In genomic region chr14:22994762-22995275, GRCh38 we compare ENCODE assay signal across 8 cellular contexts. TPM values are rescaled to one million over a fixed set of nuclear protein-coding genes. Genes with fewer than 3 reads are reported as not detected.
DNase-seq lines count a peak whose midpoint lies in the region; ATAC-seq and TF ChIP-seq lines count a peak whose summit lies in the region.

No MANE protein-coding gene starts in this region.

- H3K27ac ChIP-seq in RWPE1 (peak overlapping the region; percentile 82), colonic mucosa (no peak overlapping the region), mesodermal cell (ENCODE audit: low read depth, low read length, severe bottlenecking) (peak overlapping the region; percentile 36)
- H3K27ac ChIP-seq in effector memory CD4-positive, alpha-beta T cell (ENCODE audit: insufficient read depth, low read length, poor library complexity, severe bottlenecking), result no peak overlapping the region

- no peak overlapping the region for H3K9ac ChIP-seq in colonic mucosa (ENCODE audit: low read depth in 2 of 2, low read length in 2 of 2)

- DNase-seq in AG10803 (ENCODE audit: low read depth) (peak; percentile 58), H4 (ENCODE audit: low spot score) (peak; percentile 64), RWPE1 (ENCODE audit: low spot score) (no peak), colonic mucosa (no peak), mucosa of gallbladder (ENCODE audit: low spot score) (no peak)
- DNase-seq in effector memory CD4-positive, alpha-beta T cell, result no peak

- H3K4me1 ChIP-seq in colonic mucosa, result no peaks in the 10 kb centered on the region
- H3K4me1 ChIP-seq in mesodermal cell (ENCODE audit: control insufficient read depth, insufficient read depth, low read length, poor library complexity, severe bottlenecking), result peaks cover 12% of the 10 kb centered on the region
- H3K4me1 ChIP-seq in effector memory CD4-positive, alpha-beta T cell (ENCODE audit: control insufficient read depth, insufficient read depth, low read length, poor library complexity, severe bottlenecking), result no peaks in the 10 kb centered on the region

- CTCF ChIA-PET in RWPE1 (lab: Yijun Ruan, JAX), result interaction anchor here (0.6 to 3.7 kb wide), 8 partner anchors 9 to 114 kb away, joined by 3 to 30 read pairs (median 8); partner anchors contain the start of gene CDH24

- H3K4me3 ChIP-seq in AG10803 (ENCODE audit: low read length) (no peak overlapping the region), colonic mucosa (no peak overlapping the region), mesodermal cell (ENCODE audit: extremely low read depth, insufficient read depth, low read length, poor library complexity, severe bottlenecking) (no peak overlapping the region)
- no peak overlapping the region for H3K4me3 ChIP-seq in effector memory CD4-positive, alpha-beta T cell (ENCODE audit: insufficient read depth, low read depth, low read length, poor library complexity, severe bottlenecking)

- POLR2A ChIA-PET in RWPE1 (lab: Yijun Ruan, JAX; ENCODE audit: low non-redundant PET), result interaction anchor here (1.0 kb wide), 1 partner anchor 11 kb away, joined by 4 read pairs; no protein-coding TSS in a partner anchor

- WGBS in mesodermal cell (ENCODE audit: insufficient coverage in 2 of 2), 2 experiments, result 22% methylated on average over 3 of the region's 4 CpGs

- H3K9me3 ChIP-seq in colonic mucosa (no peaks in the 10 kb centered on the region), mesodermal cell (ENCODE audit: control insufficient read depth, low read length) (no peaks in the 10 kb centered on the region)
- H3K9me3 ChIP-seq in effector memory CD4-positive, alpha-beta T cell (ENCODE audit: control insufficient read depth, low read length), result no peaks in the 10 kb centered on the region

- no peaks in the 10 kb centered on the region for H3K27me3 ChIP-seq in colonic mucosa
- no peaks in the 10 kb centered on the region for H3K27me3 ChIP-seq in effector memory CD4-positive, alpha-beta T cell (replicated peaks; ENCODE audit: control insufficient read depth, insufficient read depth, low read length, poor library complexity, severe bottlenecking)

- intact Hi-C loops in colonic mucosa (cut with DNase I), result loop anchor here (5.0 kb wide), 1 partner anchor 42 kb away; no protein-coding TSS in a partner anchor

- no peaks in the 10 kb centered on the region for H3K36me3 ChIP-seq in colonic mucosa
- no peaks in the 10 kb centered on the region for H3K36me3 ChIP-seq in mesodermal cell (ENCODE audit: control insufficient read depth, insufficient read depth, low read length)
- H3K36me3 ChIP-seq in effector memory CD4-positive, alpha-beta T cell (ENCODE audit: control insufficient read depth, insufficient read depth, low read length), result no peaks in the 10 kb centered on the region

- ATAC-seq in HG03196 (IDR thresholded peaks at IDR 0.05; ENCODE audit: unreplicated experiment), result no peak

- TF ChIP-seq CTCF in AG10803 (conservative IDR thresholded peaks at IDR 0.05; ENCODE audit: low read length) (peak; percentile 63), RWPE1 (conservative IDR thresholded peaks at IDR 0.05; ENCODE audit: low read depth) (peak; percentile 76), colonic mucosa (IDR thresholded peaks at IDR 0.05) (peak; percentile 31)

RNA-seq across cellular contexts. Expression of gene AJUBA, which starts 12.5 kb away (rescaled TPM):
- 24.7 and 25.9 TPM in 2 replicates for total RNA-seq in H4 (2014; rRNA removed; shearing (Covaris generic))
- total RNA-seq in colonic mucosa (1 to 10 TPM; 4.1 to 6.7 TPM), mucosa of gallbladder (53.3 TPM)
- polyA plus RNA-seq in mesodermal cell (2013, experiment 1 of 2), result 28.9 TPM
- 32.1 TPM for polyA plus RNA-seq in mesodermal cell (2013, experiment 2 of 2)

RNA-seq across cellular contexts. Expression of gene C14orf93, which starts 15.1 kb away (rescaled TPM):
- total RNA-seq in H4 (2014; rRNA removed; shearing (Covaris generic)), result 6.9 and 15.1 TPM in 2 replicates
- 10 to 100 TPM in 1 of 2 donors, 1 to 10 TPM in 1; 8.8 to 14.5 TPM for total RNA-seq in colonic mucosa
- polyA plus RNA-seq in mesodermal cell (2013, experiment 1 of 2), result 10.8 TPM
- polyA plus RNA-seq in mesodermal cell (2013, experiment 2 of 2), result 11.3 TPM
- 13.9 TPM for total RNA-seq in mucosa of gallbladder

RNA-seq across cellular contexts. Expression of gene HAUS4, which starts 37.9 kb away (rescaled TPM):
- total RNA-seq in H4 (2014; rRNA removed; shearing (Covaris generic)), result 70.7 and 104 TPM in 2 replicates
- total RNA-seq in colonic mucosa, result 10 to 100 TPM; 36.6 to 54.1 TPM
- polyA plus RNA-seq in mesodermal cell (2013, experiment 1 of 2), result 51.5 TPM
- polyA plus RNA-seq in mesodermal cell (2013, experiment 2 of 2), result 49.6 TPM
- 38.8 TPM for total RNA-seq in mucosa of gallbladder

RNA-seq across cellular contexts. Expression of gene PSMB5, which starts 39.9 kb away (rescaled TPM):
- total RNA-seq in H4 (2014; rRNA removed; shearing (Covaris generic)), result 444 and 478 TPM in 2 replicates
- total RNA-seq in colonic mucosa, result 100 to 1,000 TPM in 1 of 2 donors, 10 to 100 TPM in 1; 99.7 to 137 TPM
- polyA plus RNA-seq in mesodermal cell (2013, experiment 1 of 2), result 205 TPM
- polyA plus RNA-seq in mesodermal cell (2013, experiment 2 of 2), result 202 TPM
- 103 TPM for total RNA-seq in mucosa of gallbladder

RNA-seq across cellular contexts. Expression of gene PSMB11, which starts 47.2 kb away (rescaled TPM):
- total RNA-seq in H4 (2014; rRNA removed; shearing (Covaris generic)), result not detected in 2 replicates
- total RNA-seq in colonic mucosa (not detected), mucosa of gallbladder (not detected)
- polyA plus RNA-seq in mesodermal cell (2013, experiment 1 of 2), result not detected
- not detected for polyA plus RNA-seq in mesodermal cell (2013, experiment 2 of 2)

Comparison
In these comparisons a context has a peak if more than half of its experiments do, and no peak if none do; other contexts are left out.
1. DNase-seq: peak in AG10803 (single experiment) and H4 (single experiment); none in RWPE1 (single experiment), colonic mucosa (single experiment), mucosa of gallbladder (single experiment) and effector memory CD4-positive, alpha-beta T cell (0 of 3).
2. H3K27ac ChIP-seq: peak in RWPE1 (single experiment) and mesodermal cell (single experiment); none in colonic mucosa (single experiment) and effector memory CD4-positive, alpha-beta T cell (single experiment).
3. Peak in every context shown above with its lines, with median percentiles within 50 percentile points of each other: CTCF ChIP-seq.